Comparison of ENCODE assay signal across 23 cellular contexts in the genomic region with DNA sequence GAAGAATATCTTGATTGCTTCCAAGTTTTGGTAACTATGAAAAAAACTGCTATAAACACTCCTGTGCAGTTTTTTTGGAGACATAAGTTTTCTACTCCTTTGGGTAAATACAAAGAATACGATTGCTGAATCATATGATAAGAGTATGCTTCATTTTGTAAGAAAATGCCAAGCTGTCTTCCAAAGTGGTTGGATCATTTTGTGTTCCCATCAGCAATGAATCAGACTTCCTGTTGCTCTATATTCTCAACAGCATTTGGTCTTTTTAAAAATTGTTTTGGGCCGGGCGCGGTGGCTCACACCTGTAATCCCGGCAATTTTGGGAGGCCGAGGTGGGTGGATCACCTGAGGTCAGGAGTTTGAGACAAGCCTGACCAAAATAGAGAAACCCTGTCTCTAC. TPM values are rescaled to one million over a fixed set of nuclear protein-coding genes. Genes with fewer than 3 reads are reported as not detected.
DNase-seq lines count a peak whose midpoint lies in the region; ATAC-seq and TF ChIP-seq lines count a peak whose summit lies in the region.
"Had no signal": no experiment of that assay in that cellular context is flagged by ENCODE, and none has a peak within 500 bp of the region (broad histone marks: within the 10 kb centered on the region; RNA-seq: fewer than 3 reads in every experiment).

No MANE protein-coding gene starts in this region.

- H4K91ac ChIP-seq in mesenchymal stem cell (ENCODE audit: low read length): no peak overlapping the region

- no peak overlapping the region for H2BK15ac ChIP-seq in mesenchymal stem cell (ENCODE audit: low read depth, poor library complexity, severe bottlenecking)

- no peak overlapping the region for H3K23ac ChIP-seq in mesenchymal stem cell (ENCODE audit: low read length in 2 of 2)

- no peak for ATAC-seq in body of pancreas
- ATAC-seq: gastroesophageal sphincter; left ventricle myocardium superior; naive thymus-derived CD8-positive, alpha-beta T cell; stimulated activated memory B cell treated with anti-CD40 and anti-IgM and Interleukin-4, amounts not matched to agents 10 μg/mL and 1 μg/mL and 100 μg/mL, for 72 hours; T-cell had no signal

- H3K27ac ChIP-seq in mesenchymal stem cell (ENCODE audit: low read length, poor library complexity, severe bottlenecking) (no peak overlapping the region), body of pancreas (no peak overlapping the region)
- H3K27ac ChIP-seq: epithelial cell of prostate, gastroesophageal sphincter, testis had no signal

- H3K9me3 ChIP-seq in mesenchymal stem cell (ENCODE audit: control insufficient read depth, low read length) (peaks cover 21% of the 10 kb centered on the region), body of pancreas (peaks cover 0 to 8% (median 0%) of the 10 kb centered on the region in 3 donors)
- H3K9me3 ChIP-seq: testis had no signal

- H3K4me1 ChIP-seq in mesenchymal stem cell (ENCODE audit: control insufficient read depth, insufficient read depth, low read depth, low read length): no peaks in the 10 kb centered on the region
- peaks cover 38% of the 10 kb centered on the region for H3K4me1 ChIP-seq in body of pancreas

- no peak for TF ChIP-seq POLR2A in body of pancreas (IDR thresholded peaks at IDR 0.05)

- H3K9ac ChIP-seq in mesenchymal stem cell (ENCODE audit: low read length): peak overlapping the region; percentile 59

- no peak overlapping the region for H2AK5ac ChIP-seq in mesenchymal stem cell (ENCODE audit: low read length, severe bottlenecking)

- H3K79me1 ChIP-seq in mesenchymal stem cell (replicated peaks; ENCODE audit: low read length, poor library complexity, severe bottlenecking): peaks cover 5% of the 10 kb centered on the region

- no peaks in the 10 kb centered on the region for H3K27me3 ChIP-seq in mesenchymal stem cell (ENCODE audit: control insufficient read depth in 1 of 2, insufficient read depth in 1 of 2, low read length in 2 of 2)
- H3K27me3 ChIP-seq in body of pancreas: no peaks in the 10 kb centered on the region
- H3K27me3 ChIP-seq: gastroesophageal sphincter, testis had no signal

- no peak overlapping the region for H4K8ac ChIP-seq in mesenchymal stem cell (ENCODE audit: low read length)

- no peak overlapping the region for H3K4me2 ChIP-seq in mesenchymal stem cell (ENCODE audit: low read length, poor library complexity, severe bottlenecking)

- no peak overlapping the region for H3K18ac ChIP-seq in mesenchymal stem cell (ENCODE audit: low read depth in 1 of 2, low read length in 2 of 2)

- H2BK120ac ChIP-seq in mesenchymal stem cell (ENCODE audit: low read depth, low read length): no peak overlapping the region

- no peak for TF ChIP-seq CTCF in choroid plexus epithelial cell (conservative IDR thresholded peaks at IDR 0.05; ENCODE audit: low read depth, low read length)
- TF ChIP-seq CTCF in body of pancreas (IDR thresholded peaks at IDR 0.05): no peak

- no peak overlapping the region for H2BK5ac ChIP-seq in mesenchymal stem cell (ENCODE audit: low read depth, low read length, poor library complexity, severe bottlenecking)

- no peak overlapping the region for H3K14ac ChIP-seq in mesenchymal stem cell (ENCODE audit: low read length in 2 of 2)

- H2BK12ac ChIP-seq in mesenchymal stem cell (ENCODE audit: low read length in 2 of 2): no peak overlapping the region

- H2AFZ ChIP-seq in mesenchymal stem cell (ENCODE audit: low read depth, low read length): no peak overlapping the region

- no peak overlapping the region for H3K4ac ChIP-seq in mesenchymal stem cell (ENCODE audit: low read depth in 1 of 2, low read length in 2 of 2)

- DNase-seq in EL (peak; percentile 19), NCI-H226 (peak; percentile 80), choroid plexus epithelial cell (ENCODE audit: low read depth) (peak; percentile 83), mesenchymal stem cell (peak; percentile 50), DMS 273 (lab: John Stamatoyannopoulos, UW; ENCODE audit: unreplicated experiment) (no peak), retina (no peak), body of pancreas (no peak)
- DNase-seq: activated effector memory CD4-positive, alpha-beta T cell treated with anti-CD3 and anti-CD28 coated beads, Interleukin-2, amount 50 U/mL, for 16 hours; central memory CD4-positive, alpha-beta T cell; hypothalamus; KBM-7; left ventricle myocardium superior; midbrain; naive thymus-derived CD8-positive, alpha-beta T cell; NCI-H146; NCI-H524 treated with DMSO at 0.1 percent for 48 hours; occipital lobe; stimulated activated CD4-positive, alpha-beta T cell treated with anti-CD3 and anti-CD28 coated beads, Interleukin-4, amount 100 ng/mL, for 1 hour; T-cell; testis had no signal

- 79% methylated on average over 5 of the region's 6 CpGs for WGBS in mesenchymal stem cell
- WGBS in body of pancreas, 2 donors: 87% methylated on average over 6 of the region's 6 CpGs

- intact Hi-C loops in body of pancreas (cut with DNase I): no loop called here

- peaks cover 0 to 4% of the 10 kb centered on the region in 2 experiments for H3K36me3 ChIP-seq in mesenchymal stem cell (ENCODE audit: control insufficient read depth in 1 of 2, insufficient read depth in 2 of 2, low read depth in 1 of 2, low read length in 2 of 2)
- H3K36me3 ChIP-seq in body of pancreas (replicated peaks in 1 of 2; ENCODE audit: insufficient read depth in 1 of 2, low read depth in 2 of 2): no peaks in the 10 kb centered on the region
- H3K36me3 ChIP-seq: gastroesophageal sphincter had no signal

- H3K4me3 ChIP-seq in choroid plexus epithelial cell (ENCODE audit: low read depth, low read length) (no peak overlapping the region), mesenchymal stem cell (ENCODE audit: insufficient read depth in 1 of 2, low read depth in 1 of 2, low read length in 2 of 2) (no peak overlapping the region), body of pancreas (no peak overlapping the region)
- H3K4me3 ChIP-seq: gastroesophageal sphincter, testis had no signal

RNA-seq across cellular contexts. Expression of a gene that starts 14.5 kb away (rescaled TPM):
- polyA plus RNA-seq in mesenchymal stem cell (2013, experiment 1 of 2): 16.3 TPM
- polyA plus RNA-seq in mesenchymal stem cell (2013, experiment 2 of 2): 15.8 TPM
- 10 to 100 TPM in 1 of 2 donors, 1 to 10 TPM in 1; 8.2 to 24.4 TPM for total RNA-seq in body of pancreas

RNA-seq across cellular contexts. Expression of a gene that starts 14.7 kb away (rescaled TPM):
- polyA plus RNA-seq in mesenchymal stem cell (2013, experiment 1 of 2): 9.2 TPM
- 9.0 TPM for polyA plus RNA-seq in mesenchymal stem cell (2013, experiment 2 of 2)
- 10 to 100 TPM; 12.5 to 19.5 TPM for total RNA-seq in body of pancreas

Comparison
In these comparisons a context has a peak if more than half of its experiments do, and no peak if none do; other contexts are left out.
1. DNase-seq: peak in EL (single experiment), NCI-H226 (single experiment), choroid plexus epithelial cell (single experiment) and mesenchymal stem cell (single experiment); none in DMS 273 (single experiment), retina (single experiment) and body of pancreas (0 of 4).